24 cellular contexts compared by ENCODE assay signal in genomic region chr4:174454815-174455473, GRCh38.
"Had no signal": no experiment of that assay in that cellular context is flagged by ENCODE, and none has a peak within 500 bp of the region (broad histone marks: within the 10 kb centered on the region; RNA-seq: fewer than 3 reads in every experiment).

No MANE protein-coding gene starts in this region.

- H3K9me3 ChIP-seq: left lung, lower lobe of right lung, ovary, right atrium auricular region, right lobe of liver, spleen, testis, thyroid gland, upper lobe of right lung had no signal

- H3K27me3 Mint-ChIP-seq: stimulated activated naive CD8-positive, alpha-beta T cell treated with anti-CD3 and anti-CD28 coated beads, Interleukin-15, amount 100 ng/mL, for 72 hours had no signal

- H3K9me3 Mint-ChIP-seq: mesothelial cell of epicardium; natural killer cell treated with Interleukin-12 subunit alpha and Interleukin-12 subunit beta and Interleukin-15 and Interleukin-18, amount 100 ng/mL, for 72 hours; stimulated activated memory B cell treated with anti-CD40 and anti-IgM and Interleukin-4, amounts not matched to agents 10 μg/mL and 1 μg/mL and 100 μg/mL, for 72 hours had no signal

- H3K36me3 Mint-ChIP-seq: mesothelial cell of epicardium; naive thymus-derived CD4-positive, alpha-beta T cell; natural killer cell treated with Interleukin-12 subunit alpha and Interleukin-12 subunit beta and Interleukin-15 and Interleukin-18, amount 100 ng/mL, for 72 hours; stimulated activated memory B cell treated with anti-CD40 and anti-IgM and Interleukin-4, amounts not matched to agents 10 μg/mL and 1 μg/mL and 100 μg/mL, for 72 hours had no signal

- H3K27ac Mint-ChIP-seq: mesothelial cell of epicardium; naive thymus-derived CD4-positive, alpha-beta T cell; natural killer cell treated with Interleukin-12 subunit alpha and Interleukin-12 subunit beta and Interleukin-15 and Interleukin-18, amount 100 ng/mL, for 72 hours; progenitor cell of endocrine pancreas; stimulated activated memory B cell treated with anti-CD40 and anti-IgM and Interleukin-4, amounts not matched to agents 10 μg/mL and 1 μg/mL and 100 μg/mL, for 72 hours; stimulated activated naive CD8-positive, alpha-beta T cell treated with anti-CD3 and anti-CD28 coated beads, Interleukin-15, amount 100 ng/mL, for 72 hours had no signal

- H3K4me1 ChIP-seq: left lung, lower lobe of right lung, right lobe of liver, spleen, testis, thyroid gland, upper lobe of right lung had no signal

- H3K36me3 ChIP-seq: left lung, lower lobe of right lung, ovary, right atrium auricular region, right lobe of liver, spleen, thyroid gland, upper lobe of right lung had no signal

- ATAC-seq: left cardiac atrium; left lung; lower lobe of right lung; naive thymus-derived CD4-positive, alpha-beta T cell; natural killer cell treated with Interleukin-12 subunit alpha and Interleukin-12 subunit beta and Interleukin-15 and Interleukin-18, amount 100 ng/mL, for 72 hours; right lobe of liver; stimulated activated memory B cell treated with anti-CD40 and anti-IgM and Interleukin-4, amounts not matched to agents 10 μg/mL and 1 μg/mL and 100 μg/mL, for 72 hours; stimulated activated naive CD8-positive, alpha-beta T cell treated with anti-CD3 and anti-CD28 coated beads, Interleukin-15, amount 100 ng/mL, for 72 hours; upper lobe of right lung had no signal

- H3K4me3 ChIP-seq: left lung, lower lobe of right lung, ovary, right atrium auricular region, right lobe of liver, skin epidermis, spleen, testis, thyroid gland, upper lobe of right lung had no signal

- H3K27me3 ChIP-seq: left lung, ovary, right atrium auricular region, right lobe of liver, spleen, testis, thyroid gland, upper lobe of right lung had no signal

- DNase-seq: hippocampal formation; kidney glomerular epithelial cell; left cardiac atrium; left lung; lower lobe of right lung; mammary epithelial cell; mesenchymal stem cell; naive thymus-derived CD4-positive, alpha-beta T cell; ovary; right lobe of liver; spleen; stimulated activated CD4-positive, alpha-beta T cell treated with anti-CD3 and anti-CD28 coated beads, Interleukin-4, amount 100 ng/mL, for 24 hours; stimulated activated naive CD4-positive, alpha-beta T cell treated with Interleukin-2 at 50 U/mL for 16 hours; stimulated activated naive CD8-positive, alpha-beta T cell treated with anti-CD3 and anti-CD28 coated beads, Interleukin-15, amount 100 ng/mL, for 72 hours; testis; thyroid gland; trophoblast cell; upper lobe of right lung had no signal

- H3K27ac ChIP-seq: left lung, lower lobe of right lung, ovary, right atrium auricular region, right lobe of liver, skin epidermis, spleen, testis, thyroid gland, upper lobe of right lung had no signal

- H3K4me3 Mint-ChIP-seq: mesothelial cell of epicardium; naive thymus-derived CD4-positive, alpha-beta T cell; natural killer cell treated with Interleukin-12 subunit alpha and Interleukin-12 subunit beta and Interleukin-15 and Interleukin-18, amount 100 ng/mL, for 72 hours; stimulated activated memory B cell treated with anti-CD40 and anti-IgM and Interleukin-4, amounts not matched to agents 10 μg/mL and 1 μg/mL and 100 μg/mL, for 72 hours; stimulated activated naive CD8-positive, alpha-beta T cell treated with anti-CD3 and anti-CD28 coated beads, Interleukin-15, amount 100 ng/mL, for 72 hours had no signal

- H3K4me1 Mint-ChIP-seq: naive thymus-derived CD4-positive, alpha-beta T cell; stimulated activated memory B cell treated with anti-CD40 and anti-IgM and Interleukin-4, amounts not matched to agents 10 μg/mL and 1 μg/mL and 100 μg/mL, for 72 hours; stimulated activated naive CD8-positive, alpha-beta T cell treated with anti-CD3 and anti-CD28 coated beads, Interleukin-15, amount 100 ng/mL, for 72 hours had no signal
